Comparison of ENCODE assay signal across 1 cellular context in the genomic region with DNA sequence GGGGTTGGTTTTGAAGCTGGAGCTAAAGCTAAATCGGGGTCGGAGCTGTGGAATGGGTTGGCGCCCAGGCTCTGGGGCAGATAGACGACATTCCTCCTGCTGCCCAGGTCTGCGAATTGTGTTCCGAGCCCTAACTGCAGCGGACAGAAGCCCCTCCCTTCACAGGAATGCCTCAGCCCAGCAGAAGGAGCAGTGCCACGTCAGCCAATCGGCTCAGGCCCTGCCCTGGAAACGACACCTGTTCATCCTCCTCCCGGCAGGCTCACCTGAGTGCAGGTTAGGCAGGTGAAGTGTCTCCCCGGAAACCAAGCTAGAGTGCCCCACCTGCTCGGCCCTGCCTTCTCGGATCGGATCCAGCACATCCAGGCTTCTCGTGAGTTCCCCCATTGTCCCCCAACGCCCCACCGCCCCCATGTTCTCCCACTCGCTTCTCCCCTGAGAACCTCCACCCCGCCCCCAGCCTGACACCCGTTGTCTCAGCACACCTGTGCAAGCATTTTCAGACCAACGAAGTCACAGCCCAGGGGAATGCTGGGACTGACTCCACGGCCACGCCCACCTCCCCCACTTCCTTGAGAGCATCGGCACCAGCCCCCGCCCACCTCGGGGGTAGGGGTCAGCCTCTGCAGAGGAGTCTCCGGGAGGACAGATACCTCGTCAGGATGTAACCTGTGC.
TF ChIP-seq lines count a peak whose summit lies in the region.

No MANE protein-coding gene starts in this region.

TF ChIP-seq in H1, 55 proteins besides CTCF, POLR2A, EP300 and RAD21:
- peak; percentile 86 for TF ChIP-seq SP1 (IDR thresholded peaks at IDR 0.05; ENCODE audit: low read depth, low read length)
- no peak for TF ChIP-seq NANOG (IDR thresholded peaks at IDR 0.05; ENCODE audit: insufficient read depth, low read depth, low read length, poor library complexity, severe bottlenecking)
- TF ChIP-seq CTBP2 (IDR thresholded peaks at IDR 0.05; ENCODE audit: borderline replicate concordance, insufficient read depth, insufficient read length, low read length) = peak; percentile 45
- TF ChIP-seq SIX5 (IDR thresholded peaks at IDR 0.05; ENCODE audit: low read depth, low read length) = no peak
- no peak for TF ChIP-seq HDAC6 (IDR thresholded peaks at IDR 0.05; ENCODE audit: low read depth, low read length)
- no peak for TF ChIP-seq ZNF274 (IDR thresholded peaks at IDR 0.05; ENCODE audit: borderline replicate concordance, extremely low read depth, low read length)
- TF ChIP-seq SIRT6 (IDR thresholded peaks at IDR 0.05; ENCODE audit: low read length) = no peak
- peak; percentile 43; the same call in 1 of the 2 replicates for TF ChIP-seq YY1 (IDR thresholded peaks at IDR 0.05; ENCODE audit: low read depth, low read length)
- TF ChIP-seq TCF12 (IDR thresholded peaks at IDR 0.05; ENCODE audit: low read depth, low read length) = peak; percentile 74; the same call in 1 of the 2 replicates
- no peak for TF ChIP-seq FOSL1 (IDR thresholded peaks at IDR 0.05; ENCODE audit: insufficient read depth, low read depth, low read length)
- TF ChIP-seq SP4 (IDR thresholded peaks at IDR 0.05; ENCODE audit: low read length) = no peak
- no peak for TF ChIP-seq RXRA (IDR thresholded peaks at IDR 0.05; ENCODE audit: insufficient read depth, low read depth, low read length)
- TF ChIP-seq TBP (IDR thresholded peaks at IDR 0.05; ENCODE audit: low read depth, low read length) = peak; percentile 62; the same call in 1 of the 2 replicates
- TF ChIP-seq, protein P1, sequence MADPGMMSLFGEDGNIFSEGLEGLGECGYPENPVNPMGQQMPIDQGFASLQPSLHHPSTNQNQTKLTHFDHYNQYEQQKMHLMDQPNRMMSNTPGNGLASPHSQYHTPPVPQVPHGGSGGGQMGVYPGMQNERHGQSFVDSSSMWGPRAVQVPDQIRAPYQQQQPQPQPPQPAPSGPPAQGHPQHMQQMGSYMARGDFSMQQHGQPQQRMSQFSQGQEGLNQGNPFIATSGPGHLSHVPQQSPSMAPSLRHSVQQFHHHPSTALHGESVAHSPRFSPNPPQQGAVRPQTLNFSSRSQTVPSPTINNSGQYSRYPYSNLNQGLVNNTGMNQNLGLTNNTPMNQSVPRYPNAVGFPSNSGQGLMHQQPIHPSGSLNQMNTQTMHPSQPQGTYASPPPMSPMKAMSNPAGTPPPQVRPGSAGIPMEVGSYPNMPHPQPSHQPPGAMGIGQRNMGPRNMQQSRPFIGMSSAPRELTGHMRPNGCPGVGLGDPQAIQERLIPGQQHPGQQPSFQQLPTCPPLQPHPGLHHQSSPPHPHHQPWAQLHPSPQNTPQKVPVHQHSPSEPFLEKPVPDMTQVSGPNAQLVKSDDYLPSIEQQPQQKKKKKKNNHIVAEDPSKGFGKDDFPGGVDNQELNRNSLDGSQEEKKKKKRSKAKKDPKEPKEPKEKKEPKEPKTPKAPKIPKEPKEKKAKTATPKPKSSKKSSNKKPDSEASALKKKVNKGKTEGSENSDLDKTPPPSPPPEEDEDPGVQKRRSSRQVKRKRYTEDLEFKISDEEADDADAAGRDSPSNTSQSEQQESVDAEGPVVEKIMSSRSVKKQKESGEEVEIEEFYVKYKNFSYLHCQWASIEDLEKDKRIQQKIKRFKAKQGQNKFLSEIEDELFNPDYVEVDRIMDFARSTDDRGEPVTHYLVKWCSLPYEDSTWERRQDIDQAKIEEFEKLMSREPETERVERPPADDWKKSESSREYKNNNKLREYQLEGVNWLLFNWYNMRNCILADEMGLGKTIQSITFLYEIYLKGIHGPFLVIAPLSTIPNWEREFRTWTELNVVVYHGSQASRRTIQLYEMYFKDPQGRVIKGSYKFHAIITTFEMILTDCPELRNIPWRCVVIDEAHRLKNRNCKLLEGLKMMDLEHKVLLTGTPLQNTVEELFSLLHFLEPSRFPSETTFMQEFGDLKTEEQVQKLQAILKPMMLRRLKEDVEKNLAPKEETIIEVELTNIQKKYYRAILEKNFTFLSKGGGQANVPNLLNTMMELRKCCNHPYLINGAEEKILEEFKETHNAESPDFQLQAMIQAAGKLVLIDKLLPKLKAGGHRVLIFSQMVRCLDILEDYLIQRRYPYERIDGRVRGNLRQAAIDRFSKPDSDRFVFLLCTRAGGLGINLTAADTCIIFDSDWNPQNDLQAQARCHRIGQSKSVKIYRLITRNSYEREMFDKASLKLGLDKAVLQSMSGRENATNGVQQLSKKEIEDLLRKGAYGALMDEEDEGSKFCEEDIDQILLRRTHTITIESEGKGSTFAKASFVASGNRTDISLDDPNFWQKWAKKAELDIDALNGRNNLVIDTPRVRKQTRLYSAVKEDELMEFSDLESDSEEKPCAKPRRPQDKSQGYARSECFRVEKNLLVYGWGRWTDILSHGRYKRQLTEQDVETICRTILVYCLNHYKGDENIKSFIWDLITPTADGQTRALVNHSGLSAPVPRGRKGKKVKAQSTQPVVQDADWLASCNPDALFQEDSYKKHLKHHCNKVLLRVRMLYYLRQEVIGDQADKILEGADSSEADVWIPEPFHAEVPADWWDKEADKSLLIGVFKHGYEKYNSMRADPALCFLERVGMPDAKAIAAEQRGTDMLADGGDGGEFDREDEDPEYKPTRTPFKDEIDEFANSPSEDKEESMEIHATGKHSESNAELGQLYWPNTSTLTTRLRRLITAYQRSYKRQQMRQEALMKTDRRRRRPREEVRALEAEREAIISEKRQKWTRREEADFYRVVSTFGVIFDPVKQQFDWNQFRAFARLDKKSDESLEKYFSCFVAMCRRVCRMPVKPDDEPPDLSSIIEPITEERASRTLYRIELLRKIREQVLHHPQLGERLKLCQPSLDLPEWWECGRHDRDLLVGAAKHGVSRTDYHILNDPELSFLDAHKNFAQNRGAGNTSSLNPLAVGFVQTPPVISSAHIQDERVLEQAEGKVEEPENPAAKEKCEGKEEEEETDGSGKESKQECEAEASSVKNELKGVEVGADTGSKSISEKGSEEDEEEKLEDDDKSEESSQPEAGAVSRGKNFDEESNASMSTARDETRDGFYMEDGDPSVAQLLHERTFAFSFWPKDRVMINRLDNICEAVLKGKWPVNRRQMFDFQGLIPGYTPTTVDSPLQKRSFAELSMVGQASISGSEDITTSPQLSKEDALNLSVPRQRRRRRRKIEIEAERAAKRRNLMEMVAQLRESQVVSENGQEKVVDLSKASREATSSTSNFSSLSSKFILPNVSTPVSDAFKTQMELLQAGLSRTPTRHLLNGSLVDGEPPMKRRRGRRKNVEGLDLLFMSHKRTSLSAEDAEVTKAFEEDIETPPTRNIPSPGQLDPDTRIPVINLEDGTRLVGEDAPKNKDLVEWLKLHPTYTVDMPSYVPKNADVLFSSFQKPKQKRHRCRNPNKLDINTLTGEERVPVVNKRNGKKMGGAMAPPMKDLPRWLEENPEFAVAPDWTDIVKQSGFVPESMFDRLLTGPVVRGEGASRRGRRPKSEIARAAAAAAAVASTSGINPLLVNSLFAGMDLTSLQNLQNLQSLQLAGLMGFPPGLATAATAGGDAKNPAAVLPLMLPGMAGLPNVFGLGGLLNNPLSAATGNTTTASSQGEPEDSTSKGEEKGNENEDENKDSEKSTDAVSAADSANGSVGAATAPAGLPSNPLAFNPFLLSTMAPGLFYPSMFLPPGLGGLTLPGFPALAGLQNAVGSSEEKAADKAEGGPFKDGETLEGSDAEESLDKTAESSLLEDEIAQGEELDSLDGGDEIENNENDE (IDR thresholded peaks at IDR 0.05; ENCODE audit: insufficient replicate concordance, low read length) = no peak
- TF ChIP-seq KDM1A (IDR thresholded peaks at IDR 0.05; ENCODE audit: borderline replicate concordance, low read length) = peak; percentile 74; the same call in 1 of the 2 replicates
- TF ChIP-seq POLR2AphosphoS5 (IDR thresholded peaks at IDR 0.05; ENCODE audit: low read depth, low read length) = peak; percentile 98
- no peak for TF ChIP-seq GTF2F1 (IDR thresholded peaks at IDR 0.05; ENCODE audit: borderline replicate concordance, low read depth, low read length)
- TF ChIP-seq PHF8 (conservative IDR thresholded peaks at IDR 0.05; ENCODE audit: low read depth, low read length) = no peak; the same call in none of the 2 replicates
- no peak for TF ChIP-seq SP2 (IDR thresholded peaks at IDR 0.05; ENCODE audit: low read length)
- no peak for TF ChIP-seq EZH2 (IDR thresholded peaks at IDR 0.05; ENCODE audit: low read depth, low read length, severe bottlenecking)
- TF ChIP-seq BACH1 (IDR thresholded peaks at IDR 0.05; ENCODE audit: low read length) = no peak
- TF ChIP-seq, protein P2, sequence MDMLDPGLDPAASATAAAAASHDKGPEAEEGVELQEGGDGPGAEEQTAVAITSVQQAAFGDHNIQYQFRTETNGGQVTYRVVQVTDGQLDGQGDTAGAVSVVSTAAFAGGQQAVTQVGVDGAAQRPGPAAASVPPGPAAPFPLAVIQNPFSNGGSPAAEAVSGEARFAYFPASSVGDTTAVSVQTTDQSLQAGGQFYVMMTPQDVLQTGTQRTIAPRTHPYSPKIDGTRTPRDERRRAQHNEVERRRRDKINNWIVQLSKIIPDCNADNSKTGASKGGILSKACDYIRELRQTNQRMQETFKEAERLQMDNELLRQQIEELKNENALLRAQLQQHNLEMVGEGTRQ (IDR thresholded peaks at IDR 0.05; ENCODE audit: low read length) = no peak
- TF ChIP-seq CHD1 (IDR thresholded peaks at IDR 0.05; ENCODE audit: low read depth, low read length) = no peak
- TF ChIP-seq, protein P3, sequence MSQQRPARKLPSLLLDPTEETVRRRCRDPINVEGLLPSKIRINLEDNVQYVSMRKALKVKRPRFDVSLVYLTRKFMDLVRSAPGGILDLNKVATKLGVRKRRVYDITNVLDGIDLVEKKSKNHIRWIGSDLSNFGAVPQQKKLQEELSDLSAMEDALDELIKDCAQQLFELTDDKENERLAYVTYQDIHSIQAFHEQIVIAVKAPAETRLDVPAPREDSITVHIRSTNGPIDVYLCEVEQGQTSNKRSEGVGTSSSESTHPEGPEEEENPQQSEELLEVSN (IDR thresholded peaks at IDR 0.05) = peak; percentile 71; the same call in 1 of the 2 replicates
- TF ChIP-seq RFX5 (IDR thresholded peaks at IDR 0.05; ENCODE audit: borderline replicate concordance, low read depth, low read length) = no peak
- TF ChIP-seq TAF7 (optimal IDR thresholded peaks at IDR 0.05; ENCODE audit: borderline replicate concordance, low read depth, low read length) = no peak
- TF ChIP-seq TAF1 (IDR thresholded peaks at IDR 0.05; ENCODE audit: low read depth, low read length) = peak; percentile 79
- no peak for TF ChIP-seq SAP30 (IDR thresholded peaks at IDR 0.05; ENCODE audit: insufficient read depth, insufficient replicate concordance, low read length)
- TF ChIP-seq, protein P4, sequence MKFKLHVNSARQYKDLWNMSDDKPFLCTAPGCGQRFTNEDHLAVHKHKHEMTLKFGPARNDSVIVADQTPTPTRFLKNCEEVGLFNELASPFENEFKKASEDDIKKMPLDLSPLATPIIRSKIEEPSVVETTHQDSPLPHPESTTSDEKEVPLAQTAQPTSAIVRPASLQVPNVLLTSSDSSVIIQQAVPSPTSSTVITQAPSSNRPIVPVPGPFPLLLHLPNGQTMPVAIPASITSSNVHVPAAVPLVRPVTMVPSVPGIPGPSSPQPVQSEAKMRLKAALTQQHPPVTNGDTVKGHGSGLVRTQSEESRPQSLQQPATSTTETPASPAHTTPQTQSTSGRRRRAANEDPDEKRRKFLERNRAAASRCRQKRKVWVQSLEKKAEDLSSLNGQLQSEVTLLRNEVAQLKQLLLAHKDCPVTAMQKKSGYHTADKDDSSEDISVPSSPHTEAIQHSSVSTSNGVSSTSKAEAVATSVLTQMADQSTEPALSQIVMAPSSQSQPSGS (IDR thresholded peaks at IDR 0.05; ENCODE audit: low read length) = no peak
- TF ChIP-seq KDM5A (IDR thresholded peaks at IDR 0.05; ENCODE audit: low read length) = no peak
- no peak for TF ChIP-seq JUN (IDR thresholded peaks at IDR 0.05; ENCODE audit: low read depth, low read length)
- TF ChIP-seq KDM4A (IDR thresholded peaks at IDR 0.05; ENCODE audit: low read depth, low read length, severe bottlenecking) = peak; percentile 22
- TF ChIP-seq SRF (IDR thresholded peaks at IDR 0.05; ENCODE audit: low read depth, low read length) = no peak
- no peak for TF ChIP-seq GABPA (IDR thresholded peaks at IDR 0.05; ENCODE audit: borderline replicate concordance, insufficient read depth, low read length)
- TF ChIP-seq, protein P5, sequence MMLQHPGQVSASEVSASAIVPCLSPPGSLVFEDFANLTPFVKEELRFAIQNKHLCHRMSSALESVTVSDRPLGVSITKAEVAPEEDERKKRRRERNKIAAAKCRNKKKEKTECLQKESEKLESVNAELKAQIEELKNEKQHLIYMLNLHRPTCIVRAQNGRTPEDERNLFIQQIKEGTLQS (IDR thresholded peaks at IDR 0.05; ENCODE audit: insufficient read depth, low read depth, low read length) = no peak
- TF ChIP-seq JUND (IDR thresholded peaks at IDR 0.05; ENCODE audit: low read length) = no peak
- no peak for TF ChIP-seq RNF2 (IDR thresholded peaks at IDR 0.05; ENCODE audit: borderline replicate concordance, low read depth, low read length, missing control alignments, poor library complexity, severe bottlenecking)
- no peak for TF ChIP-seq POU5F1 (IDR thresholded peaks at IDR 0.05; ENCODE audit: low read depth, low read length)
- no peak for TF ChIP-seq BCL11A (IDR thresholded peaks at IDR 0.05; ENCODE audit: low read depth in 2 of 2, low read length in 2 of 2)
- TF ChIP-seq SIN3A (conservative IDR thresholded peaks at IDR 0.05 in 1 of 2, IDR thresholded peaks at IDR 0.05 in 1 of 2; ENCODE audit: low read depth in 1 of 2, low read length in 2 of 2) = 0 out of 4 replicates have a peak, but pooled peaks of 1 of the 2 experiments have one; percentile 76
- TF ChIP-seq NRF1 (IDR thresholded peaks at IDR 0.05; ENCODE audit: low read depth, low read length) = no peak
- TF ChIP-seq ASH2L (IDR thresholded peaks at IDR 0.05; ENCODE audit: low read length) = peak; percentile 57
- peak; percentile 92 for TF ChIP-seq TEAD4 (IDR thresholded peaks at IDR 0.05; ENCODE audit: low read depth, low read length)
- no peak for TF ChIP-seq HDAC2 (IDR thresholded peaks at IDR 0.05; ENCODE audit: borderline replicate concordance in 1 of 2, low read depth in 2 of 2, low read length in 2 of 2)
- no peak for TF ChIP-seq CREB1 (IDR thresholded peaks at IDR 0.05)
- peak; percentile 11; the same call in 1 of the 2 replicates for TF ChIP-seq RBBP5 (IDR thresholded peaks at IDR 0.05; ENCODE audit: borderline replicate concordance, low read depth, low read length)
- 0 out of 2 replicates have a peak, but pooled peaks have one; percentile 50 for TF ChIP-seq EGR1 (IDR thresholded peaks at IDR 0.05; ENCODE audit: borderline replicate concordance, low read depth, low read length)
- no peak for TF ChIP-seq CBX5 (IDR thresholded peaks at IDR 0.05; ENCODE audit: low read depth, low read length)
- TF ChIP-seq MAFK (IDR thresholded peaks at IDR 0.05; ENCODE audit: low read depth, low read length) = no peak
- TF ChIP-seq CHD2 (IDR thresholded peaks at IDR 0.05; ENCODE audit: low read length) = no peak
- TF ChIP-seq CEBPB (IDR thresholded peaks at IDR 0.05; ENCODE audit: low read depth, low read length) = no peak
- TF ChIP-seq, protein P6, sequence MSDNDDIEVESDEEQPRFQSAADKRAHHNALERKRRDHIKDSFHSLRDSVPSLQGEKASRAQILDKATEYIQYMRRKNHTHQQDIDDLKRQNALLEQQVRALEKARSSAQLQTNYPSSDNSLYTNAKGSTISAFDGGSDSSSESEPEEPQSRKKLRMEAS (IDR thresholded peaks at IDR 0.05) = peak; percentile 93
- no peak for TF ChIP-seq CBX8 (IDR thresholded peaks at IDR 0.05; ENCODE audit: borderline replicate concordance, low read depth, low read length)
- TF ChIP-seq SUZ12 (IDR thresholded peaks at IDR 0.05; ENCODE audit: low read length) = no peak
- no peak for TF ChIP-seq BRCA1 (IDR thresholded peaks at IDR 0.05; ENCODE audit: low read depth, low read length)
